8 cellular contexts compared by ENCODE assay signal in genomic region chr17:2707721-2708584, GRCh38. TPM values are rescaled to one million over a fixed set of nuclear protein-coding genes. Genes with fewer than 3 reads are reported as not detected.
DNase-seq lines count a peak whose midpoint lies in the region; ATAC-seq and TF ChIP-seq lines count a peak whose summit lies in the region.

No MANE protein-coding gene starts in this region.

- DNase-seq in CD4-positive, alpha-beta T cell: no peak
- DNase-seq in dorsolateral prefrontal cortex: peak in 7 of 10 donors; percentile 45 to 68 (median 57)
- DNase-seq in DMS153 treated with DMSO at 0.1 percent for 48 hours (lab: John Stamatoyannopoulos, UW; ENCODE audit: unreplicated experiment): no peak
- no peak for DNase-seq in activated CD8-positive, alpha-beta memory T cell treated with anti-CD3 and anti-CD28 coated beads, Interleukin-2, amount 50 U/mL, for 48 hours
- no peak for DNase-seq in T-cell

- no peak for ATAC-seq in CD4-positive, alpha-beta T cell (ENCODE audit: poor library complexity)
- ATAC-seq in GM19467 (IDR thresholded peaks at IDR 0.05; ENCODE audit: unreplicated experiment): no peak
- no peak for ATAC-seq in T-cell (replicated peaks in 1 of 4)

- H2AFZ ChIP-seq in Loucy (ENCODE audit: low read length): no peak overlapping the region

- peak overlapping the region; percentile 33 for H3K4me3 ChIP-seq in Loucy (ENCODE audit: low read length, poor library complexity, severe bottlenecking)
- peak overlapping the region in 40 of 59 donors; percentile 0 to 95 (median 26) for H3K4me3 ChIP-seq in dorsolateral prefrontal cortex
- H3K4me3 ChIP-seq in mucosa of rectum (ENCODE audit: low read length in 2 of 2): no peak overlapping the region

- H3K9me3 Mint-ChIP-seq in CD4-positive, alpha-beta T cell: no peaks in the 10 kb centered on the region
- no peaks in the 10 kb centered on the region for H3K9me3 Mint-ChIP-seq in T-cell

- no peaks in the 10 kb centered on the region for H3K9me2 ChIP-seq in Loucy (replicated peaks; ENCODE audit: low read depth, low read length)

- H3K4me1 Mint-ChIP-seq in CD4-positive, alpha-beta T cell (ENCODE audit: low read depth): peaks cover 34% of the 10 kb centered on the region
- peaks cover 42 to 47% (median 46%) of the 10 kb centered on the region in 3 donors for H3K4me1 Mint-ChIP-seq in T-cell

- H3K4me1 ChIP-seq in Loucy (ENCODE audit: insufficient read depth, low read length, poor library complexity, severe bottlenecking) (peaks cover 36% of the 10 kb centered on the region), mucosa of rectum (ENCODE audit: control insufficient read depth in 2 of 2, insufficient read depth in 2 of 2, low read length in 2 of 2) (peaks cover 39 to 40% of the 10 kb centered on the region in 2 donors)

- POLR2A ChIA-PET in CD4-positive, alpha-beta T cell (lab: Charles Lee): no interaction called here
- POLR2A ChIA-PET in T-cell (lab: Charles Lee): no interaction called here

- H3K79me2 ChIP-seq in Loucy (ENCODE audit: insufficient read depth, low read length): peaks cover 76% of the 10 kb centered on the region

- peak overlapping the region; percentile 99 for H3K4me2 ChIP-seq in Loucy (ENCODE audit: low read depth, low read length, poor library complexity, severe bottlenecking)

- peak overlapping the region; percentile 74 for H3K9ac ChIP-seq in Loucy (ENCODE audit: low read depth, low read length, poor library complexity, severe bottlenecking)
- H3K9ac ChIP-seq in mucosa of rectum (ENCODE audit: low read depth in 1 of 2, low read length in 2 of 2): peak overlapping the region; percentile 3 to 18

- peaks cover 46% of the 10 kb centered on the region for H4K20me1 ChIP-seq in Loucy (ENCODE audit: insufficient read depth, low read length, poor library complexity, severe bottlenecking)

- TF ChIP-seq CTCF in CD4-positive, alpha-beta T cell (IDR thresholded peaks at IDR 0.05): no peak
- TF ChIP-seq CTCF in Loucy (conservative IDR thresholded peaks at IDR 0.05; ENCODE audit: low read length) (peak; percentile 62), dorsolateral prefrontal cortex (IDR thresholded peaks at IDR 0.05 in 54 of 56, conservative IDR thresholded peaks at IDR 0.05 in 2 of 56; ENCODE audit: low read depth in 1 of 56, partially characterized antibody in 56 of 56) (peak in 50 of 56 donors; percentile 14 to 68 (median 46))

- intact Hi-C loops in CD4-positive, alpha-beta T cell (cut with DNase I, micrococcal nuclease): no loop called here
- intact Hi-C loops in dorsolateral prefrontal cortex (cut with DNase I): loop anchor here in 1 of 2 donors (5.0 kb wide), 2 partner anchors 111 to 291 kb away; no protein-coding TSS in a partner anchor

- H3K4me3 Mint-ChIP-seq in CD4-positive, alpha-beta T cell: peak overlapping the region; percentile 25
- H3K4me3 Mint-ChIP-seq in T-cell: peak overlapping the region in 1 of 3 donors; percentile 36

- no peaks in the 10 kb centered on the region for H3K27me3 Mint-ChIP-seq in CD4-positive, alpha-beta T cell
- no peaks in the 10 kb centered on the region for H3K27me3 Mint-ChIP-seq in T-cell

- H3K27me3 ChIP-seq in CD4-positive, alpha-beta T cell (ENCODE audit: control insufficient read depth, insufficient read depth, low read length): no peaks in the 10 kb centered on the region
- no peaks in the 10 kb centered on the region for H3K27me3 ChIP-seq in Loucy (ENCODE audit: insufficient read depth, low read length, poor library complexity, severe bottlenecking)
- no peaks in the 10 kb centered on the region for H3K27me3 ChIP-seq in dorsolateral prefrontal cortex
- H3K27me3 ChIP-seq in mucosa of rectum (ENCODE audit: control insufficient read depth in 2 of 2, insufficient read depth in 2 of 2, low read length in 2 of 2): no peaks in the 10 kb centered on the region

- no peak overlapping the region for H3K27ac Mint-ChIP-seq in CD4-positive, alpha-beta T cell
- no peak overlapping the region for H3K27ac Mint-ChIP-seq in T-cell

- peaks cover 23% of the 10 kb centered on the region for H3K36me3 Mint-ChIP-seq in CD4-positive, alpha-beta T cell (ENCODE audit: low read depth)
- peaks cover 5% of the 10 kb centered on the region for H3K36me3 Mint-ChIP-seq in T-cell

- H3K27ac ChIP-seq in CD4-positive, alpha-beta T cell (ENCODE audit: low read depth, low read length): no peak overlapping the region
- H3K27ac ChIP-seq in dorsolateral prefrontal cortex: peak overlapping the region in 57 of 59 donors; percentile 6 to 91 (median 74)
- no peak overlapping the region for H3K27ac ChIP-seq in mucosa of rectum (ENCODE audit: low read depth in 2 of 2, low read length in 2 of 2)

- H3F3A ChIP-seq in Loucy (ENCODE audit: low read depth): no peaks in the 10 kb centered on the region

- CTCF ChIA-PET in CD4-positive, alpha-beta T cell (lab: Charles Lee): no interaction called here
- CTCF ChIA-PET in T-cell (lab: Charles Lee): no interaction called here

- peaks cover 5% of the 10 kb centered on the region; the same call in 1 of the 2 replicates for H3K36me3 ChIP-seq in Loucy (ENCODE audit: insufficient read depth, low read length)
- H3K36me3 ChIP-seq in mucosa of rectum (ENCODE audit: control insufficient read depth in 2 of 2, insufficient read depth in 2 of 2, low read length in 2 of 2): peaks cover 13% of the 10 kb centered on the region in 2 donors

- no peaks in the 10 kb centered on the region for H3K9me3 ChIP-seq in CD4-positive, alpha-beta T cell (ENCODE audit: control insufficient read depth, low read length)
- H3K9me3 ChIP-seq in Loucy (ENCODE audit: insufficient read depth, low read depth, low read length) (no peaks in the 10 kb centered on the region), mucosa of rectum (ENCODE audit: control insufficient read depth in 2 of 2, low read length in 2 of 2) (no peaks in the 10 kb centered on the region)

RNA-seq across cellular contexts. Expression of gene CLUH, which starts 3.6 kb away (rescaled TPM):
- total RNA-seq in CD4-positive, alpha-beta T cell: 10 to 100 TPM; 34.4 to 34.8 TPM
- total RNA-seq in dorsolateral prefrontal cortex (10 to 100 TPM; 46.1 to 95.4 (median 67.1) TPM), T-cell (10 to 100 TPM; 40.0 to 73.3 (median 67.2) TPM)

RNA-seq across cellular contexts. Expression of gene CCDC92B, which starts 41.5 kb away (rescaled TPM):
- under 1 TPM; 0.11 to 0.28 TPM for total RNA-seq in CD4-positive, alpha-beta T cell
- total RNA-seq in dorsolateral prefrontal cortex (10 to 100 TPM in 119 of 120 experiments, 1 to 10 TPM in 1; 6.9 to 29.3 (median 18.3) TPM), T-cell (under 1 TPM in 4 of 5 donors, not detected in 1; 0.13 to 0.53 (median 0.27) TPM)

Comparison
In these comparisons a context has a peak if more than half of its experiments do, and no peak if none do; other contexts are left out.
1. DNase-seq: peak in dorsolateral prefrontal cortex (7 of 10); none in CD4-positive, alpha-beta T cell (0 of 10), DMS153 treated with DMSO at 0.1 percent for 48 hours (single experiment), activated CD8-positive, alpha-beta memory T cell treated with anti-CD3 and anti-CD28 coated beads, Interleukin-2, amount 50 U/mL, for 48 hours (single experiment) and T-cell (0 of 34).
2. H3K27ac ChIP-seq: peak in dorsolateral prefrontal cortex (57 of 59); none in CD4-positive, alpha-beta T cell (single experiment) and mucosa of rectum (0 of 2).
3. H3K4me3 ChIP-seq: peak in Loucy (single experiment) and dorsolateral prefrontal cortex (40 of 59); none in mucosa of rectum (0 of 2).
4. RNA of gene CCDC92B, which starts 41.5 kb away (total RNA-seq): 6.9 to 29.3 TPM in dorsolateral prefrontal cortex; 0.11 to 0.28 TPM in CD4-positive, alpha-beta T cell and 0.13 to 0.53 TPM in T-cell; every median in the first group is over 4 times any median in the second.